In the genomic region with DNA sequence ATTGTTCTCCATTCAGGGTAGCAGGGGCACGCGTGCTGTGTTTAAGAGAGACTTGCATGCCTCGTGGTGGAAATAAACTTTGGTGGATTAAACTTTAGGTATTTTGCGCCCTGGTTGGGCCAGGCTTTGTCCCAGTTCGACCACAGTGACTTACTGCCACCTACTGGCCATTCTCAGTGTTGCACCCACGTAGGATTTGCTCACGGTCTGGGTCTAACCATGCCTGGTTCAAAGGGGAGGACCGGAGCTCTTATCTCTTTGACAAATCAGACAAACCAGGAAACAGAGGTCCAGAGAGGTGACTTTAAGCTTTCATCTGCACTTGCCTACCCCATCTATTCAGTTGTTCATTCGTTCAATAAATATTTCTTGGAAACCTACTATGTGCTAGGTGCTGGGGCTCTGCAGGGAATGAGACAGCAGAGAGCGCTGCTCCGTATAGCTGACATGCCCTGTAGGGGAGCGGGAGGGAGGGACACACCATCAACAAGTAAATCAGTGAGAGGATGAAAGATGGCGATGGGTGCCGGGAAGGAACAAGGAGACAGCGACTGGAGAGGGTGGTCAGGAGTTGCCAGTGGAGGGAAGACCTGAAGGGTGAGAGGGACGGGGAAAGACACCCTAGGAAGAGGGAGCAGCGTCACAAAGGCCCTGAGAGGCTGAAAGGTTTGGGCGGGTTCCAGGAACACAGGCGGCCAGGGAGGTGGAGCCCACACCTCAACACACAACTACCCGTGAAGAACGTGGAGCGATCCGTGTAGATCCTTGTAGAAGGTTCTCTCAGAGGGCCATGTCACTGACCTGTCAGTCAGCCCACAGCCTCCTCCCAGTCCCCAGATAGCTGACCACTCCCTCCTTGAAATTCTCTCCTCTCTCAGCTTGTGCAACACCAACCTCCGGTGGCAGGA, we compare ENCODE assay signal across 8 cellular contexts. TPM values are rescaled to one million over a fixed set of nuclear protein-coding genes. Genes with fewer than 3 reads are reported as not detected.
DNase-seq lines count a peak whose midpoint lies in the region; ATAC-seq and TF ChIP-seq lines count a peak whose summit lies in the region.

No MANE protein-coding gene starts in this region.

- no peak for TF ChIP-seq POLR2A in sigmoid colon (IDR thresholded peaks at IDR 0.05)

- WGBS in sigmoid colon, 2 donors, result 2 to 3% methylated on average over 24 of the region's 24 CpGs

- ATAC-seq in HG02852 (IDR thresholded peaks at IDR 0.05; ENCODE audit: unreplicated experiment), result peak; percentile 73
- ATAC-seq in HG02884 (IDR thresholded peaks at IDR 0.05; ENCODE audit: unreplicated experiment), result no peak

- peak overlapping the region; percentile 60 for H3K27ac Mint-ChIP-seq in T-helper 2 cell treated with Interferon-gamma antibody and Interleukin-4, amounts not matched to agents 5 μg/mL and 100 μg/mL, for 36 hours

- H3K36me3 Mint-ChIP-seq in T-helper 2 cell treated with Interferon-gamma antibody and Interleukin-4, amounts not matched to agents 5 μg/mL and 100 μg/mL, for 36 hours (ENCODE audit: low read depth), result no peaks in the 10 kb centered on the region

- H3K27me3 ChIP-seq in sigmoid colon, result peaks cover 0 to 3% (median 0%) of the 10 kb centered on the region in 3 donors

- no peak overlapping the region for H3K4me3 ChIP-seq in GM12875 (ENCODE audit: low read depth, low read length)
- peak overlapping the region in 2 of 4 donors; percentile 4 to 10 for H3K4me3 ChIP-seq in sigmoid colon

- intact Hi-C loops in sigmoid colon (cut with DNase I), result loop anchor here (1.0 kb wide), 1 partner anchor 155 kb away; no protein-coding TSS in a partner anchor

- H3K4me1 ChIP-seq in sigmoid colon, result peaks cover 0 to 16% (median 16%) of the 10 kb centered on the region in 4 donors

- H3K4me3 Mint-ChIP-seq in T-helper 2 cell treated with Interferon-gamma antibody and Interleukin-4, amounts not matched to agents 5 μg/mL and 100 μg/mL, for 36 hours, result peak overlapping the region; percentile 70

- no peaks in the 10 kb centered on the region for H3K36me3 ChIP-seq in sigmoid colon

- no peaks in the 10 kb centered on the region for H3K9me3 ChIP-seq in sigmoid colon

- no peaks in the 10 kb centered on the region for H3K9me3 Mint-ChIP-seq in T-helper 2 cell treated with Interferon-gamma antibody and Interleukin-4, amounts not matched to agents 5 μg/mL and 100 μg/mL, for 36 hours

- peaks cover 7% of the 10 kb centered on the region for H3K27me3 Mint-ChIP-seq in T-helper 2 cell treated with Interferon-gamma antibody and Interleukin-4, amounts not matched to agents 5 μg/mL and 100 μg/mL, for 36 hours (ENCODE audit: low read depth)

- TF ChIP-seq CTCF in GM12875 (IDR thresholded peaks at IDR 0.05; ENCODE audit: borderline replicate concordance, insufficient read depth, low read depth, low read length), result peak; percentile 82
- peak; percentile 53 to 94 (median 90) for TF ChIP-seq CTCF in sigmoid colon (IDR thresholded peaks at IDR 0.05)

- TF ChIP-seq EP300 in sigmoid colon (IDR thresholded peaks at IDR 0.05), result no peak

- DNase-seq in NCI-H1694 treated with DMSO at 0.1 percent for 48 hours (lab: John Stamatoyannopoulos, UW) (peak; percentile 86), astrocyte of the hippocampus (ENCODE audit: low read depth, low spot score) (peak; percentile 95), hypothalamus (lab: John Stamatoyannopoulos, UW) (peak in 49 of 51 donors; percentile 11 to 93 (median 57)), sigmoid colon (peak; percentile 86)
- DNase-seq in T-helper 2 cell treated with Interferon-gamma antibody and Interleukin-4, amounts not matched to agents 5 μg/mL and 100 μg/mL, for 36 hours (ENCODE audit: low spot score), result peak; percentile 81

- no peak overlapping the region for H3K27ac ChIP-seq in sigmoid colon

- H3K4me1 Mint-ChIP-seq in T-helper 2 cell treated with Interferon-gamma antibody and Interleukin-4, amounts not matched to agents 5 μg/mL and 100 μg/mL, for 36 hours (ENCODE audit: low read depth), result peaks cover 10% of the 10 kb centered on the region

RNA-seq across cellular contexts. Expression of a gene that starts 27.2 kb away (rescaled TPM):
- total RNA-seq in sigmoid colon, result 100 to 1,000 TPM in 3 of 4 donors, 10 to 100 TPM in 1; 62.9 to 238 (median 132) TPM
- polyA plus RNA-seq in sigmoid colon, result 10 to 100 TPM; 21.0 to 87.9 (median 40.9) TPM
